Comparison of ENCODE assay signal across 1 cellular context in the genomic region with DNA sequence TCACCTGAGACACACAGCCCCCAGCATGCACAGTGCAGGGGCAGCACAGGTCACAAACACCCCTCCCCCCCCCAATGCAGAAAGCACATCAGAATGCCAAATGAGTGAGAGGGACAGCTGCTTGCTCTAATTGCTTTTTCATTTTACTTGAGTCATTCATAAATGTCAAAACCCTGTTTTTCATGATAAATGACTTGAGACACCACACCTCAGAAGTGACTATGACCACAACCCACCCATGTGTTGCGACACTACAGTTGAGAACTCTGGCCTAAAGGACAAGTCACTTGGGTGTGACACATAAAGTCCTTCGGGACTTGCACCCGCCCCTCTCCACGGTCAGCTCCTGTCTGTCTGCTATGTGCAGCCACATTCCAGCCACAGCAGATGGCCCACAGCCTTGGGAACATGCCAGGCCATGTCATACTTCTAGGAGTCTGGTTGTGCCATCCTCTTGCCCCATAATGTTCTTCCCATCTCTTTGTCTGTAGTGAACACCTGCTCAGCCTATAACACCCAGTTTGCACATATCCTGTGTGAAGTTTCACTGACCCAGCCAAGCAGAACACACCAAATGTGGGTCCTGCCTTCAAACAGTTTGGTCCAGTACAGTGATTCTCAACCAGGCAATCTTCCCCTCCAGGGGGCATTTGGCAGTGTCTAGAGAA.
TF ChIP-seq lines count a peak whose summit lies in the region.

No MANE protein-coding gene starts in this region.

TF ChIP-seq in K562, 482 proteins besides CTCF, POLR2A, EP300 and RAD21 (continued from another document and continues in another):
- TF ChIP-seq, protein P1, sequence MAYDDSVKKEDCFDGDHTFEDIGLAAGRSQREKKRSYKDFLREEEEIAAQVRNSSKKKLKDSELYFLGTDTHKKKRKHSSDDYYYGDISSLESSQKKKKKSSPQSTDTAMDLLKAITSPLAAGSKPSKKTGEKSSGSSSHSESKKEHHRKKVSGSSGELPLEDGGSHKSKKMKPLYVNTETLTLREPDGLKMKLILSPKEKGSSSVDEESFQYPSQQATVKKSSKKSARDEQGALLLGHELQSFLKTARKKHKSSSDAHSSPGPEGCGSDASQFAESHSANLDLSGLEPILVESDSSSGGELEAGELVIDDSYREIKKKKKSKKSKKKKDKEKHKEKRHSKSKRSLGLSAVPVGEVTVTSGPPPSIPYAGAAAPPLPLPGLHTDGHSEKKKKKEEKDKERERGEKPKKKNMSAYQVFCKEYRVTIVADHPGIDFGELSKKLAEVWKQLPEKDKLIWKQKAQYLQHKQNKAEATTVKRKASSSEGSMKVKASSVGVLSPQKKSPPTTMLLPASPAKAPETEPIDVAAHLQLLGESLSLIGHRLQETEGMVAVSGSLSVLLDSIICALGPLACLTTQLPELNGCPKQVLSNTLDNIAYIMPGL (CRISPR knock-in tag; IDR thresholded peaks at IDR 0.05): no peak
- TF ChIP-seq, protein P2, sequence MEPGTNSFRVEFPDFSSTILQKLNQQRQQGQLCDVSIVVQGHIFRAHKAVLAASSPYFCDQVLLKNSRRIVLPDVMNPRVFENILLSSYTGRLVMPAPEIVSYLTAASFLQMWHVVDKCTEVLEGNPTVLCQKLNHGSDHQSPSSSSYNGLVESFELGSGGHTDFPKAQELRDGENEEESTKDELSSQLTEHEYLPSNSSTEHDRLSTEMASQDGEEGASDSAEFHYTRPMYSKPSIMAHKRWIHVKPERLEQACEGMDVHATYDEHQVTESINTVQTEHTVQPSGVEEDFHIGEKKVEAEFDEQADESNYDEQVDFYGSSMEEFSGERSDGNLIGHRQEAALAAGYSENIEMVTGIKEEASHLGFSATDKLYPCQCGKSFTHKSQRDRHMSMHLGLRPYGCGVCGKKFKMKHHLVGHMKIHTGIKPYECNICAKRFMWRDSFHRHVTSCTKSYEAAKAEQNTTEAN (CRISPR knock-in tag; IDR thresholded peaks at IDR 0.05): no peak
- no peak for TF ChIP-seq PHF20 (IDR thresholded peaks at IDR 0.05; ENCODE audit: partially characterized antibody)
- TF ChIP-seq, protein P3, sequence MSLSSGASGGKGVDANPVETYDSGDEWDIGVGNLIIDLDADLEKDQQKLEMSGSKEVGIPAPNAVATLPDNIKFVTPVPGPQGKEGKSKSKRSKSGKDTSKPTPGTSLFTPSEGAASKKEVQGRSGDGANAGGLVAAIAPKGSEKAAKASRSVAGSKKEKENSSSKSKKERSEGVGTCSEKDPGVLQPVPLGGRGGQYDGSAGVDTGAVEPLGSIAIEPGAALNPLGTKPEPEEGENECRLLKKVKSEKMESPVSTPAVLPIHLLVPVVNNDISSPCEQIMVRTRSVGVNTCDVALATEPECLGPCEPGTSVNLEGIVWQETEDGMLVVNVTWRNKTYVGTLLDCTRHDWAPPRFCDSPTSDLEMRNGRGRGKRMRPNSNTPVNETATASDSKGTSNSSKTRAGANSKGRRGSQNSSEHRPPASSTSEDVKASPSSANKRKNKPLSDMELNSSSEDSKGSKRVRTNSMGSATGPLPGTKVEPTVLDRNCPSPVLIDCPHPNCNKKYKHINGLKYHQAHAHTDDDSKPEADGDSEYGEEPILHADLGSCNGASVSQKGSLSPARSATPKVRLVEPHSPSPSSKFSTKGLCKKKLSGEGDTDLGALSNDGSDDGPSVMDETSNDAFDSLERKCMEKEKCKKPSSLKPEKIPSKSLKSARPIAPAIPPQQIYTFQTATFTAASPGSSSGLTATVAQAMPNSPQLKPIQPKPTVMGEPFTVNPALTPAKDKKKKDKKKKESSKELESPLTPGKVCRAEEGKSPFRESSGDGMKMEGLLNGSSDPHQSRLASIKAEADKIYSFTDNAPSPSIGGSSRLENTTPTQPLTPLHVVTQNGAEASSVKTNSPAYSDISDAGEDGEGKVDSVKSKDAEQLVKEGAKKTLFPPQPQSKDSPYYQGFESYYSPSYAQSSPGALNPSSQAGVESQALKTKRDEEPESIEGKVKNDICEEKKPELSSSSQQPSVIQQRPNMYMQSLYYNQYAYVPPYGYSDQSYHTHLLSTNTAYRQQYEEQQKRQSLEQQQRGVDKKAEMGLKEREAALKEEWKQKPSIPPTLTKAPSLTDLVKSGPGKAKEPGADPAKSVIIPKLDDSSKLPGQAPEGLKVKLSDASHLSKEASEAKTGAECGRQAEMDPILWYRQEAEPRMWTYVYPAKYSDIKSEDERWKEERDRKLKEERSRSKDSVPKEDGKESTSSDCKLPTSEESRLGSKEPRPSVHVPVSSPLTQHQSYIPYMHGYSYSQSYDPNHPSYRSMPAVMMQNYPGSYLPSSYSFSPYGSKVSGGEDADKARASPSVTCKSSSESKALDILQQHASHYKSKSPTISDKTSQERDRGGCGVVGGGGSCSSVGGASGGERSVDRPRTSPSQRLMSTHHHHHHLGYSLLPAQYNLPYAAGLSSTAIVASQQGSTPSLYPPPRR (CRISPR knock-in tag; IDR thresholded peaks at IDR 0.05; ENCODE audit: borderline replicate concordance): no peak
- TF ChIP-seq HNRNPH1 (optimal IDR thresholded peaks at IDR 0.05; ENCODE audit: low read depth, low read length): no peak
- no peak for TF ChIP-seq SRSF7 (optimal IDR thresholded peaks at IDR 0.05; ENCODE audit: low read depth, low read length)
- no peak for TF ChIP-seq STAT5A (IDR thresholded peaks at IDR 0.05; ENCODE audit: borderline replicate concordance, low read length)
- TF ChIP-seq ZSCAN32 (CRISPR knock-in tag; IDR thresholded peaks at IDR 0.05): no peak
- TF ChIP-seq SREBF2 (CRISPR knock-in tag; IDR thresholded peaks at IDR 0.05): no peak
- TF ChIP-seq TCF3 (CRISPR knock-in tag; IDR thresholded peaks at IDR 0.05): peak; percentile 56
- TF ChIP-seq TOE1 (IDR thresholded peaks at IDR 0.05; ENCODE audit: borderline replicate concordance): no peak
- no peak for TF ChIP-seq TOE1 (CRISPR knock-in tag; IDR thresholded peaks at IDR 0.05; ENCODE audit: borderline replicate concordance, low read depth)
- TF ChIP-seq, protein P4, sequence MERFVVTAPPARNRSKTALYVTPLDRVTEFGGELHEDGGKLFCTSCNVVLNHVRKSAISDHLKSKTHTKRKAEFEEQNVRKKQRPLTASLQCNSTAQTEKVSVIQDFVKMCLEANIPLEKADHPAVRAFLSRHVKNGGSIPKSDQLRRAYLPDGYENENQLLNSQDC (CRISPR knock-in tag; IDR thresholded peaks at IDR 0.05): no peak
- TF ChIP-seq DPF2 (IDR thresholded peaks at IDR 0.05): peak; percentile 95
- no peak for TF ChIP-seq NCOA4 (IDR thresholded peaks at IDR 0.05; ENCODE audit: partially characterized antibody)
- TF ChIP-seq ZFP1 (CRISPR knock-in tag; IDR thresholded peaks at IDR 0.05): no peak
- TF ChIP-seq, protein P5, sequence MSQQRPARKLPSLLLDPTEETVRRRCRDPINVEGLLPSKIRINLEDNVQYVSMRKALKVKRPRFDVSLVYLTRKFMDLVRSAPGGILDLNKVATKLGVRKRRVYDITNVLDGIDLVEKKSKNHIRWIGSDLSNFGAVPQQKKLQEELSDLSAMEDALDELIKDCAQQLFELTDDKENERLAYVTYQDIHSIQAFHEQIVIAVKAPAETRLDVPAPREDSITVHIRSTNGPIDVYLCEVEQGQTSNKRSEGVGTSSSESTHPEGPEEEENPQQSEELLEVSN (IDR thresholded peaks at IDR 0.05; ENCODE audit: borderline replicate concordance in 1 of 2, extremely low read depth in 1 of 2, insufficient read depth in 1 of 2, insufficient read length in 1 of 2, low read depth in 1 of 2, low read length in 1 of 2, poor library complexity in 1 of 2, severe bottlenecking in 1 of 2): peak in 1 of 2 experiments; percentile 30
- peak; percentile 79 for TF ChIP-seq HDAC3 (IDR thresholded peaks at IDR 0.05; ENCODE audit: borderline replicate concordance, partially characterized antibody)
- no peak for TF ChIP-seq ELF1 (tag; IDR thresholded peaks at IDR 0.05)
- TF ChIP-seq NFE2 (IDR thresholded peaks at IDR 0.05; ENCODE audit: low read depth): peak; percentile 84
- TF ChIP-seq ATF7 (IDR thresholded peaks at IDR 0.05): peak; percentile 94
- TF ChIP-seq, protein P6, sequence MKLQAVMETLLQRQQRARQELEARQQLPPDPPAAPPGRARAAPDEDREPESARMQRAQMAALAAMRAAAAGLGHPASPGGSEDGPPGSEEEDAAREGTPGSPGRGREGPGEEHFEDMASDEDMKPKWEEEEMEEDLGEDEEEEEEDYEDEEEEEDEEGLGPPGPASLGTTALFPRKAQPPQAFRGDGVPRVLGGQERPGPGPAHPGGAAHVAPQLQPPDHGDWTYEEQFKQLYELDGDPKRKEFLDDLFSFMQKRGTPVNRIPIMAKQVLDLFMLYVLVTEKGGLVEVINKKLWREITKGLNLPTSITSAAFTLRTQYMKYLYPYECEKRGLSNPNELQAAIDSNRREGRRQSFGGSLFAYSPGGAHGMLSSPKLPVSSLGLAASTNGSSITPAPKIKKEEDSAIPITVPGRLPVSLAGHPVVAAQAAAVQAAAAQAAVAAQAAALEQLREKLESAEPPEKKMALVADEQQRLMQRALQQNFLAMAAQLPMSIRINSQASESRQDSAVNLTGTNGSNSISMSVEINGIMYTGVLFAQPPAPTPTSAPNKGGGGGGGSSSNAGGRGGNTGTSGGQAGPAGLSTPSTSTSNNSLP (IDR thresholded peaks at IDR 0.05; ENCODE audit: borderline replicate concordance, low read depth, low read length): peak; percentile 90; the same call in 1 of the 2 replicates
- TF ChIP-seq ASH1L (IDR thresholded peaks at IDR 0.05; ENCODE audit: borderline replicate concordance, low read depth, partially characterized antibody): no peak
- TF ChIP-seq ARNT (IDR thresholded peaks at IDR 0.05): peak in 1 of 2 experiments; percentile 92; a peak in 2 of 4 replicates
- TF ChIP-seq MECOM (CRISPR knock-in tag; IDR thresholded peaks at IDR 0.05): no peak
- TF ChIP-seq, protein P7, sequence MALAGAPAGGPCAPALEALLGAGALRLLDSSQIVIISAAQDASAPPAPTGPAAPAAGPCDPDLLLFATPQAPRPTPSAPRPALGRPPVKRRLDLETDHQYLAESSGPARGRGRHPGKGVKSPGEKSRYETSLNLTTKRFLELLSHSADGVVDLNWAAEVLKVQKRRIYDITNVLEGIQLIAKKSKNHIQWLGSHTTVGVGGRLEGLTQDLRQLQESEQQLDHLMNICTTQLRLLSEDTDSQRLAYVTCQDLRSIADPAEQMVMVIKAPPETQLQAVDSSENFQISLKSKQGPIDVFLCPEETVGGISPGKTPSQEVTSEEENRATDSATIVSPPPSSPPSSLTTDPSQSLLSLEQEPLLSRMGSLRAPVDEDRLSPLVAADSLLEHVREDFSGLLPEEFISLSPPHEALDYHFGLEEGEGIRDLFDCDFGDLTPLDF (CRISPR knock-in tag; IDR thresholded peaks at IDR 0.05): no peak
- TF ChIP-seq, protein P8, sequence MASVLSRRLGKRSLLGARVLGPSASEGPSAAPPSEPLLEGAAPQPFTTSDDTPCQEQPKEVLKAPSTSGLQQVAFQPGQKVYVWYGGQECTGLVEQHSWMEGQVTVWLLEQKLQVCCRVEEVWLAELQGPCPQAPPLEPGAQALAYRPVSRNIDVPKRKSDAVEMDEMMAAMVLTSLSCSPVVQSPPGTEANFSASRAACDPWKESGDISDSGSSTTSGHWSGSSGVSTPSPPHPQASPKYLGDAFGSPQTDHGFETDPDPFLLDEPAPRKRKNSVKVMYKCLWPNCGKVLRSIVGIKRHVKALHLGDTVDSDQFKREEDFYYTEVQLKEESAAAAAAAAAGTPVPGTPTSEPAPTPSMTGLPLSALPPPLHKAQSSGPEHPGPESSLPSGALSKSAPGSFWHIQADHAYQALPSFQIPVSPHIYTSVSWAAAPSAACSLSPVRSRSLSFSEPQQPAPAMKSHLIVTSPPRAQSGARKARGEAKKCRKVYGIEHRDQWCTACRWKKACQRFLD (CRISPR knock-in tag; IDR thresholded peaks at IDR 0.05): no peak
- no peak for TF ChIP-seq ZNF174 (CRISPR knock-in tag; IDR thresholded peaks at IDR 0.05)
- TF ChIP-seq, protein P9, sequence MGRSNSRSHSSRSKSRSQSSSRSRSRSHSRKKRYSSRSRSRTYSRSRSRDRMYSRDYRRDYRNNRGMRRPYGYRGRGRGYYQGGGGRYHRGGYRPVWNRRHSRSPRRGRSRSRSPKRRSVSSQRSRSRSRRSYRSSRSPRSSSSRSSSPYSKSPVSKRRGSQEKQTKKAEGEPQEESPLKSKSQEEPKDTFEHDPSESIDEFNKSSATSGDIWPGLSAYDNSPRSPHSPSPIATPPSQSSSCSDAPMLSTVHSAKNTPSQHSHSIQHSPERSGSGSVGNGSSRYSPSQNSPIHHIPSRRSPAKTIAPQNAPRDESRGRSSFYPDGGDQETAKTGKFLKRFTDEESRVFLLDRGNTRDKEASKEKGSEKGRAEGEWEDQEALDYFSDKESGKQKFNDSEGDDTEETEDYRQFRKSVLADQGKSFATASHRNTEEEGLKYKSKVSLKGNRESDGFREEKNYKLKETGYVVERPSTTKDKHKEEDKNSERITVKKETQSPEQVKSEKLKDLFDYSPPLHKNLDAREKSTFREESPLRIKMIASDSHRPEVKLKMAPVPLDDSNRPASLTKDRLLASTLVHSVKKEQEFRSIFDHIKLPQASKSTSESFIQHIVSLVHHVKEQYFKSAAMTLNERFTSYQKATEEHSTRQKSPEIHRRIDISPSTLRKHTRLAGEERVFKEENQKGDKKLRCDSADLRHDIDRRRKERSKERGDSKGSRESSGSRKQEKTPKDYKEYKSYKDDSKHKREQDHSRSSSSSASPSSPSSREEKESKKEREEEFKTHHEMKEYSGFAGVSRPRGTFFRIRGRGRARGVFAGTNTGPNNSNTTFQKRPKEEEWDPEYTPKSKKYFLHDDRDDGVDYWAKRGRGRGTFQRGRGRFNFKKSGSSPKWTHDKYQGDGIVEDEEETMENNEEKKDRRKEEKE (IDR thresholded peaks at IDR 0.05; ENCODE audit: borderline replicate concordance in 1 of 2, control insufficient read depth in 1 of 2, low read depth in 2 of 2, low read length in 1 of 2): no peak
- TF ChIP-seq GTF2F1 (IDR thresholded peaks at IDR 0.05; ENCODE audit: low read depth, low read length): no peak
- peak; percentile 77 for TF ChIP-seq CREM (IDR thresholded peaks at IDR 0.05; ENCODE audit: low read depth)
- no peak for TF ChIP-seq KDM5B (IDR thresholded peaks at IDR 0.05; ENCODE audit: insufficient replicate concordance, low read depth, low read length)
- no peak for TF ChIP-seq GTF2A2 (tag; IDR thresholded peaks at IDR 0.05)
- TF ChIP-seq HSF4 (CRISPR knock-in tag; IDR thresholded peaks at IDR 0.05; ENCODE audit: borderline replicate concordance): no peak
- TF ChIP-seq, protein P10, sequence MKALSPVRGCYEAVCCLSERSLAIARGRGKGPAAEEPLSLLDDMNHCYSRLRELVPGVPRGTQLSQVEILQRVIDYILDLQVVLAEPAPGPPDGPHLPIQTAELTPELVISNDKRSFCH (CRISPR knock-in tag; IDR thresholded peaks at IDR 0.05): no peak
- TF ChIP-seq, protein P10 (tag; IDR thresholded peaks at IDR 0.05): peak; percentile 52; the same call in 1 of the 2 replicates
- TF ChIP-seq NR2C1 (IDR thresholded peaks at IDR 0.05): no peak
- no peak for TF ChIP-seq NR2C1 (tag; IDR thresholded peaks at IDR 0.05)
- peak; percentile 88 for TF ChIP-seq NBN (IDR thresholded peaks at IDR 0.05; ENCODE audit: low read depth)
- no peak for TF ChIP-seq EWSR1 (IDR thresholded peaks at IDR 0.05; ENCODE audit: borderline replicate concordance, low read depth, partially characterized antibody)
- no peak for TF ChIP-seq ZSCAN29 (IDR thresholded peaks at IDR 0.05)
- no peak for TF ChIP-seq ZNF23 (CRISPR knock-in tag; IDR thresholded peaks at IDR 0.05)
- peak in 1 of 2 experiments; percentile 70; a peak in 2 of 4 replicates for TF ChIP-seq RCOR1 (IDR thresholded peaks at IDR 0.05; ENCODE audit: borderline replicate concordance in 1 of 2, low read depth in 2 of 2, low read length in 2 of 2)
